In the genomic region with DNA sequence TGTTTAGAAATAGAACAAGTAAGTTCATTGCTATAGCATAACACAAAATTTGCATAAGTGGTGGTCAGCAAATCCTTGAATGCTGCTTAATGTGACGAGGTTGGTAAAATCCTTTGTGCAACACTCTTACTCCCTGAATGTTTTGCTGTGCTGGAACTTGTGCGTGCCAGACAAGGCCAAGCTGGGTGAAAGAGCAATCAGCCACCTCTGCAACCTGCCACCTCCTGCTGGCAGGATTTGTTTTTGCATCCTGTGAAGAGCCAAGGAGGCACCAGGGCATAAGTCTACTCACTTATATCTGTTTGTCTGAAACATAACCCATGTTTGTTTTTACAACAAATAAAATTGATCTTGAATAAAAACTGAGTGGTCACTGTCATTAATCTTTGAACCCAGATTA, we compare ENCODE assay signal across 12 cellular contexts. TPM values are rescaled to one million over a fixed set of nuclear protein-coding genes. Genes with fewer than 3 reads are reported as not detected.
DNase-seq lines count a peak whose midpoint lies in the region; ATAC-seq, FAIRE-seq and TF ChIP-seq lines count a peak whose summit lies in the region.
"Not testable (repeated sequence)": the region's sequence is repeated elsewhere in the genome, so short reads cannot be mapped to it uniquely, and the experiment has no call there.
"Had no signal": no experiment of that assay in that cellular context is flagged by ENCODE, and none has a peak within 500 bp of the region (broad histone marks: within the 10 kb centered on the region; RNA-seq: fewer than 3 reads in every experiment).

No MANE protein-coding gene starts in this region.

- RAD21 ChIA-PET in HCT116 (lab: Charles Lee; ENCODE audit: low non-redundant PET in 1 of 2, low total read pairs in 2 of 2, uncharacterized antibody in 2 of 2, unreplicated experiment in 2 of 2), result not testable (repeated sequence)

- DNase-seq in GM12864 (ENCODE audit: low read depth); HCT116 (ENCODE audit: low read depth, low spot score); activated CD8-positive, alpha-beta T cell treated with anti-CD3 and anti-CD28 coated beads for 36 hours; HepG2 (ENCODE audit: low spot score): not testable (repeated sequence)
- peak; percentile 3 for DNase-seq in NAMALWA (ENCODE audit: low spot score)
- peak; percentile 7 for DNase-seq in SK-MEL-5 (ENCODE audit: low read depth, low spot score)
- peak; percentile 57 for DNase-seq in endodermal cell

- not testable (repeated sequence) for H3K9ac ChIP-seq in HCT116 (ENCODE audit: low read length); endodermal cell (ENCODE audit: extremely low read depth, low read length, poor library complexity, severe bottlenecking); HepG2 (ENCODE audit: insufficient read depth, low read depth, low read length)

- POLR2A ChIA-PET in HCT116 (lab: Charles Lee); activated CD8-positive, alpha-beta T cell treated with anti-CD3 and anti-CD28 coated beads for 36 hours (lab: Charles Lee); HepG2 (lab: Yijun Ruan, JAX): not testable (repeated sequence)

- not testable (repeated sequence) for H4K20me1 ChIP-seq in HCT116 (ENCODE audit: insufficient read depth); HepG2 (ENCODE audit: insufficient read depth, low read length)

- 67 to 97% methylated on average over 1 to 2 of the region's 2 CpGs for WGBS in endodermal cell (ENCODE audit: insufficient coverage in 1 of 2, insufficient read length in 1 of 2), 2 experiments
- 10% methylated on average over 2 of the region's 2 CpGs for WGBS in HepG2 (ENCODE audit: low lambda C conversion rate)

- H3K79me2 ChIP-seq in HCT116 (ENCODE audit: insufficient read depth, low read length); HepG2 (ENCODE audit: insufficient read depth, low read length): not testable (repeated sequence)

- not testable (repeated sequence) for H3K4me3 Mint-ChIP-seq in activated CD8-positive, alpha-beta T cell treated with anti-CD3 and anti-CD28 coated beads for 36 hours; endodermal cell

- not testable (repeated sequence) for ATAC-seq in HCT116; activated CD8-positive, alpha-beta T cell treated with anti-CD3 and anti-CD28 coated beads for 36 hours; HepG2

- not testable (repeated sequence) for H3K36me3 Mint-ChIP-seq in activated CD8-positive, alpha-beta T cell treated with anti-CD3 and anti-CD28 coated beads for 36 hours (ENCODE audit: low read depth); endodermal cell (ENCODE audit: low read depth)

- intact Hi-C loops in HCT116 (cut with micrococcal nuclease); activated CD8-positive, alpha-beta T cell treated with anti-CD3 and anti-CD28 coated beads for 36 hours (cut with micrococcal nuclease): not testable (repeated sequence)
- intact Hi-C loops in HepG2 (cut with micrococcal nuclease; ENCODE audit: unreplicated experiment), result loop anchor here (1.0 kb wide), 1 partner anchor 157 kb away; no protein-coding TSS in a partner anchor

- H3K4me1 Mint-ChIP-seq in activated CD8-positive, alpha-beta T cell treated with anti-CD3 and anti-CD28 coated beads for 36 hours (ENCODE audit: low read depth); endodermal cell: not testable (repeated sequence)

- FAIRE-seq in HepG2 (lab: Jason Lieb, UNC), result not testable (repeated sequence)

- BruUV-seq in HCT116 (replicated peaks; lab: Mats Ljungman, UMichigan); HepG2 (replicated peaks; lab: Mats Ljungman, UMichigan): not testable (repeated sequence)

- not testable (repeated sequence) for H2AFZ ChIP-seq in HCT116 (ENCODE audit: low read depth, low read length, poor library complexity, severe bottlenecking); HepG2 (ENCODE audit: low read length)

- peak; percentile 11; the same call in 1 of the 2 replicates for TF ChIP-seq RAD21 in HCT116 (IDR thresholded peaks at IDR 0.05; ENCODE audit: low read depth)
- TF ChIP-seq RAD21 in HepG2 (CRISPR knock-in tag; IDR thresholded peaks at IDR 0.05), result not testable (repeated sequence)

- H3K9me3 Mint-ChIP-seq in activated CD8-positive, alpha-beta T cell treated with anti-CD3 and anti-CD28 coated beads for 36 hours; endodermal cell: not testable (repeated sequence)

- not testable (repeated sequence) for H3K4me1 ChIP-seq in HCT116 (ENCODE audit: control insufficient read depth in 1 of 2, insufficient read depth in 2 of 2, low read length in 2 of 2); endodermal cell (ENCODE audit: control insufficient read depth, insufficient read depth, low read length); HepG2 (ENCODE audit: insufficient read depth, low read length)

- TF ChIP-seq POLR2A in HCT116 (IDR thresholded peaks at IDR 0.05; ENCODE audit: borderline replicate concordance, extremely low read depth, insufficient read depth, insufficient read length); HepG2 (IDR thresholded peaks at IDR 0.05; ENCODE audit: insufficient read depth in 1 of 2, low read depth in 2 of 2, low read length in 2 of 2): not testable (repeated sequence)

- H3K4me3 ChIP-seq in GM12864 (ENCODE audit: low read depth, low read length); HCT116 (replicated peaks in 1 of 2; ENCODE audit: low read depth in 1 of 2, low read length in 2 of 2); endodermal cell (ENCODE audit: low read length); HepG2 (replicated peaks in 1 of 3; ENCODE audit: insufficient read depth in 1 of 3, low read depth in 2 of 3, low read length in 3 of 3): not testable (repeated sequence)

- H3K4me2 ChIP-seq in HCT116 (ENCODE audit: low read length); HepG2 (ENCODE audit: low read depth, low read length): not testable (repeated sequence)

- not testable (repeated sequence) for H3K27me3 ChIP-seq in HCT116 (ENCODE audit: insufficient read depth, low read length); endodermal cell (ENCODE audit: control insufficient read depth, insufficient read depth, low read length, poor library complexity, severe bottlenecking); HepG2 (ENCODE audit: control insufficient read depth in 1 of 2, insufficient read depth in 2 of 2, low read length in 2 of 2)

- not testable (repeated sequence) for H3K27me3 Mint-ChIP-seq in activated CD8-positive, alpha-beta T cell treated with anti-CD3 and anti-CD28 coated beads for 36 hours; endodermal cell (ENCODE audit: insufficient read depth)

- in situ Hi-C loops in SK-MEL-5 (cut with HindIII; ENCODE audit: low pct_unique_long_range_greater_than_20kb, low sequenced_read_pairs); HepG2 (cut with HindIII; ENCODE audit: extremely low pct_ligation_motif_present, low pct_unique_long_range_greater_than_20kb): not testable (repeated sequence)

- TF ChIP-seq EP300 in HepG2 (IDR thresholded peaks at IDR 0.05; ENCODE audit: low read depth in 2 of 2, low read length in 2 of 2); HepG2 (CRISPR knock-in tag; IDR thresholded peaks at IDR 0.05; ENCODE audit: borderline replicate concordance): not testable (repeated sequence)

- H3K27ac ChIP-seq in HCT116 (ENCODE audit: low read depth, low read length); endodermal cell (ENCODE audit: low read depth, low read length); HepG2 (ENCODE audit: extremely low read length, insufficient read depth, low read length): not testable (repeated sequence)

- H3K27ac Mint-ChIP-seq in activated CD8-positive, alpha-beta T cell treated with anti-CD3 and anti-CD28 coated beads for 36 hours; endodermal cell: not testable (repeated sequence)

- H3K36me3 ChIP-seq in HCT116 (ENCODE audit: control insufficient read depth in 1 of 2, insufficient read depth in 2 of 2, low read length in 2 of 2); endodermal cell (ENCODE audit: control insufficient read depth, insufficient read depth, low read length); HepG2 (replicated peaks in 1 of 2; ENCODE audit: control insufficient read depth in 1 of 2, insufficient read depth in 2 of 2, low read length in 2 of 2): not testable (repeated sequence)

- not testable (repeated sequence) for H3K9me3 ChIP-seq in HCT116 (ENCODE audit: control insufficient read depth in 1 of 2, insufficient read depth in 1 of 2, low read depth in 1 of 2, low read length in 2 of 2); endodermal cell (ENCODE audit: control insufficient read depth, low read length); HepG2 (ENCODE audit: low read length)

- TF ChIP-seq CTCF in GM12864 (IDR thresholded peaks at IDR 0.05; ENCODE audit: low read depth, low read length, missing control alignments), result peak; percentile 37
- peak in 2 of 3 experiments; percentile 11 to 29; a peak in 3 of 6 replicates for TF ChIP-seq CTCF in HCT116 (IDR thresholded peaks at IDR 0.05 in 2 of 3, conservative IDR thresholded peaks at IDR 0.05 in 1 of 3; ENCODE audit: borderline replicate concordance in 1 of 3, insufficient read depth in 1 of 3, low read depth in 2 of 3, low read length in 2 of 3)
- TF ChIP-seq CTCF in activated CD8-positive, alpha-beta T cell treated with anti-CD3 and anti-CD28 coated beads for 36 hours (IDR thresholded peaks at IDR 0.05), result peak; percentile 13
- peak; percentile 63 for TF ChIP-seq CTCF in endodermal cell (conservative IDR thresholded peaks at IDR 0.05)
- TF ChIP-seq CTCF in HepG2 (CRISPR knock-in tag; IDR thresholded peaks at IDR 0.05), result peak; percentile 49

- CTCF ChIA-PET in HCT116 (lab: Charles Lee); activated CD8-positive, alpha-beta T cell treated with anti-CD3 and anti-CD28 coated beads for 36 hours (lab: Charles Lee): not testable (repeated sequence)
- CTCF ChIA-PET in HepG2 (lab: Yijun Ruan, JAX; ENCODE audit: low intra/inter-chr PET ratio, low total read pairs), result interaction anchor here (1.1 kb wide), 1 partner anchor 157 kb away, joined by 5 read pairs; no protein-coding TSS in a partner anchor

- not testable (repeated sequence) for H3K9me2 ChIP-seq in HCT116 (ENCODE audit: insufficient read depth)

RNA-seq across cellular contexts. Expression of gene RAB6D, which starts 53.0 kb away (rescaled TPM):
- total RNA-seq in HCT116 (2021; ENCODE audit: unreplicated experiment) (0.17 TPM), endodermal cell (1 to 10 TPM; 3.3 to 5.4 TPM), HepG2 (2016; rRNA removed; fragmentation: Illumina TruSeq; extraction: Trizol) (not detected in 2 replicates)
- polyA plus RNA-seq in HCT116 (2012), result not detected in 2 replicates
- not detected in 2 replicates for total RNA-seq in SK-MEL-5 (2014; rRNA removed; shearing (Covaris generic))
- 0.12 TPM in 1 of 2 replicates, not detected in the other for polyA plus RNA-seq in SK-MEL-5 (2015; cell fraction: cytosol; rRNA removed)
- polyA plus RNA-seq in SK-MEL-5 (2015; cell fraction: nucleus; rRNA removed), result not detected in 2 replicates
- not detected for total RNA-seq in activated CD8-positive, alpha-beta T cell treated with anti-CD3 and anti-CD28 coated beads for 36 hours
- polyA plus RNA-seq in endodermal cell (2013, experiment 1 of 2), result 0.39 TPM
- polyA plus RNA-seq in endodermal cell (2013, experiment 2 of 2), result 0.41 TPM
- not detected in 2 replicates for total RNA-seq in HepG2 (2016; cell fraction: cytosol; rRNA removed; fragmentation: Illumina TruSeq; extraction: Trizol; ENCODE audit: low read depth)
- total RNA-seq in HepG2 (2016; cell fraction: insoluble cytoplasmic fraction; rRNA removed; fragmentation: Illumina TruSeq; extraction: Trizol), result not detected in 2 replicates
- not detected in 2 replicates for total RNA-seq in HepG2 (2016; cell fraction: membrane; rRNA removed; fragmentation: Illumina TruSeq; extraction: Trizol)
- total RNA-seq in HepG2 (2016; cell fraction: nucleus; rRNA removed; fragmentation: Illumina TruSeq; extraction: Trizol), result not detected in 2 replicates
- polyA plus RNA-seq in HepG2 (2011; rRNA removed), result 0.01 and 0.03 TPM in 2 replicates
- polyA plus RNA-seq in HepG2 (2011; cell fraction: cytosol; rRNA removed), result 0.01 and 0.04 TPM in 2 replicates
- not detected in 2 replicates for polyA plus RNA-seq in HepG2 (2011; cell fraction: nucleus; rRNA removed)
- polyA plus RNA-seq in HepG2 (2012), result 0.16 TPM in 1 of 2 replicates, not detected in the other
- polyA plus RNA-seq in HepG2 (2016; cell fraction: cytosol; fragmentation: Illumina TruSeq; extraction: Trizol; ENCODE audit: low read depth), result not detected in 2 replicates
- not detected in 2 replicates for polyA plus RNA-seq in HepG2 (2016; cell fraction: insoluble cytoplasmic fraction; fragmentation: Illumina TruSeq; extraction: Trizol; ENCODE audit: low read depth)
- polyA plus RNA-seq in HepG2 (2016; cell fraction: membrane; fragmentation: Illumina TruSeq; extraction: Trizol; ENCODE audit: low read depth), result not detected in 2 replicates
- not detected in 2 replicates for polyA plus RNA-seq in HepG2 (2016; cell fraction: nucleus; fragmentation: Illumina TruSeq; extraction: Trizol; ENCODE audit: insufficient read depth, low read depth)
- polyA minus RNA-seq in HepG2 (2011; rRNA and poly(A)+ RNA removed; ENCODE audit: low replicate concordance), result not detected in 2 replicates
- polyA minus RNA-seq in HepG2 (2011; cell fraction: cytosol; rRNA and poly(A)+ RNA removed), result not detected in 2 replicates
- polyA minus RNA-seq in HepG2 (2011; cell fraction: nucleus; rRNA and poly(A)+ RNA removed), result not detected in 2 replicates
- total RNA-seq: HT1080; IMR-90; PC-3; T-helper 1 cell treated with Interleukin-12 subunit alpha and Interleukin-12 subunit beta and Interleukin-4 antibody, amounts not matched to agents 30 ng/mL and 1 ng/mL, for 36 hours had no signal
- polyA plus RNA-seq: CD14-positive monocyte, IMR-90 had no signal

Comparison
In these comparisons a context has a peak if more than half of its experiments do, and no peak if none do; other contexts are left out.
1. CTCF ChIP-seq: peak in every context shown above with its lines; median percentile 63 in endodermal cell; 49 in HepG2; 37 in GM12864; 20 in HCT116; 13 in activated CD8-positive, alpha-beta T cell treated with anti-CD3 and anti-CD28 coated beads for 36 hours.